16 cellular contexts compared by ENCODE assay signal in genomic region chr5:56345352-56345751, GRCh38.
"Had no signal": no experiment of that assay in that cellular context is flagged by ENCODE, and none has a peak within 500 bp of the region (broad histone marks: within the 10 kb centered on the region; RNA-seq: fewer than 3 reads in every experiment).

No MANE protein-coding gene starts in this region.

- ATAC-seq: effector memory CD8-positive, alpha-beta T cell; foreskin keratinocyte; left cardiac atrium; lower lobe of right lung; naive thymus-derived CD8-positive, alpha-beta T cell; right cardiac atrium had no signal

- H3K27me3 ChIP-seq: foreskin keratinocyte, stomach had no signal

- H3K9me3 ChIP-seq: left ventricle myocardium inferior, lower lobe of right lung, stomach, thoracic aorta had no signal

- H3K27ac ChIP-seq: foreskin keratinocyte, left ventricle myocardium inferior, lower lobe of right lung, stomach, thoracic aorta had no signal

- H3K4me3 ChIP-seq: left ventricle myocardium inferior, lower lobe of right lung, stomach, thoracic aorta had no signal

- DNase-seq: effector memory CD8-positive, alpha-beta T cell; foreskin keratinocyte; immature natural killer cell; left cardiac atrium; left ventricle myocardium inferior; lower lobe of right lung; naive thymus-derived CD8-positive, alpha-beta T cell; posterior cingulate gyrus; right cardiac atrium; small intestine; stimulated activated CD4-positive, alpha-beta T cell treated with anti-CD3 and anti-CD28 coated beads, Interleukin-2, amount 100 ng/mL, for 48 hours; stomach; substantia nigra had no signal

- H3K36me3 ChIP-seq: left ventricle myocardium inferior, lower lobe of right lung, stomach, thoracic aorta had no signal

- FAIRE-seq: keratinocyte, small intestine, urothelium cell line had no signal
